12 cellular contexts compared by ENCODE assay signal in genomic region chr22:46046299-46046685, GRCh38.
DNase-seq lines count a peak whose midpoint lies in the region; ATAC-seq, FAIRE-seq and TF ChIP-seq lines count a peak whose summit lies in the region.
"Had no signal": no experiment of that assay in that cellular context is flagged by ENCODE, and none has a peak within 500 bp of the region (broad histone marks: within the 10 kb centered on the region; RNA-seq: fewer than 3 reads in every experiment).

No MANE protein-coding gene starts in this region.

- H3K27me3 Mint-ChIP-seq in CD4-positive, alpha-beta memory T cell = no peaks in the 10 kb centered on the region

- H3K4me1 Mint-ChIP-seq in CD4-positive, alpha-beta memory T cell = peaks cover 1 to 44% (median 26%) of the 10 kb centered on the region in 4 donors

- TF ChIP-seq EP300 in sigmoid colon (IDR thresholded peaks at IDR 0.05) = no peak

- no peak for TF ChIP-seq POLR2A in sigmoid colon (IDR thresholded peaks at IDR 0.05)

- intact Hi-C loops in CD4-positive, alpha-beta memory T cell (cut with micrococcal nuclease) = no loop called here
- intact Hi-C loops in sigmoid colon (cut with DNase I) = no loop called here

- DNase-seq in CD4-positive, alpha-beta memory T cell = no peak
- DNase-seq in keratinocyte (ENCODE audit: low read depth, low spot score) (no peak), sigmoid colon (peak; percentile 66), NCI-H345 (lab: John Stamatoyannopoulos, UW) (no peak)
- DNase-seq: activated CD8-positive, alpha-beta memory T cell treated with anti-CD3 and anti-CD28 coated beads, Interleukin-2, amount 50 U/mL, for 4 hours; NCI-H524 treated with DMSO at 0.1 percent for 48 hours had no signal

- 48 to 66% (median 60%) methylated on average over 5 of the region's 5 CpGs for WGBS in adipose tissue, 3 donors
- WGBS in sigmoid colon, 2 donors = 77 to 84% methylated on average over 5 of the region's 5 CpGs

- no peak overlapping the region for H3K9ac ChIP-seq in keratinocyte (ENCODE audit: control insufficient read depth, extremely low read depth, insufficient read depth, low read length)
- H3K9ac ChIP-seq: KMS-11 had no signal

- H3K27ac ChIP-seq in CD4-positive, alpha-beta memory T cell (ENCODE audit: low read depth, low read length) = no peak overlapping the region
- H3K27ac ChIP-seq in adipose tissue (ENCODE audit: low read depth, low read length) = peak overlapping the region; percentile 1
- no peak overlapping the region for H3K27ac ChIP-seq in keratinocyte (ENCODE audit: control insufficient read depth, insufficient read depth, low read length)
- peak overlapping the region; percentile 94 to 100 (median 97) for H3K27ac ChIP-seq in sigmoid colon
- H3K27ac ChIP-seq: KMS-11 had no signal

- CTCF ChIA-PET in CD4-positive, alpha-beta memory T cell (lab: Charles Lee; ENCODE audit: partially characterized antibody) = no interaction called here

- H3K36me3 ChIP-seq in CD4-positive, alpha-beta memory T cell (ENCODE audit: insufficient read depth, low read length) = no peaks in the 10 kb centered on the region
- H3K36me3 ChIP-seq in keratinocyte (ENCODE audit: control insufficient read depth in 2 of 2, extremely low read depth in 1 of 2, insufficient read depth in 2 of 2, low read length in 2 of 2) (no peaks in the 10 kb centered on the region), sigmoid colon (no peaks in the 10 kb centered on the region)

- H3K4me1 ChIP-seq in CD4-positive, alpha-beta memory T cell (ENCODE audit: insufficient read depth, low read length) = peaks cover 55% of the 10 kb centered on the region
- H3K4me1 ChIP-seq in keratinocyte (ENCODE audit: control insufficient read depth, extremely low read depth, insufficient read depth, low read length) = peaks cover 80% of the 10 kb centered on the region
- H3K4me1 ChIP-seq in sigmoid colon = peaks cover 0 to 81% (median 76%) of the 10 kb centered on the region in 4 donors

- peak overlapping the region; percentile 99 for H3K4me2 ChIP-seq in keratinocyte (ENCODE audit: control insufficient read depth, extremely low read depth, insufficient read depth, low read depth, low read length)
- H3K4me2 ChIP-seq: KMS-11 had no signal

- no peaks in the 10 kb centered on the region for H3K9me1 ChIP-seq in keratinocyte (ENCODE audit: control insufficient read depth, extremely low read depth, insufficient read depth, low read length)

- FAIRE-seq in keratinocyte (lab: Jason Lieb, UNC) = no peak

- no peaks in the 10 kb centered on the region for H4K20me1 ChIP-seq in keratinocyte (ENCODE audit: control insufficient read depth, extremely low read depth, insufficient read depth, low read length)

- peaks cover 43% of the 10 kb centered on the region for H3K79me2 ChIP-seq in keratinocyte (ENCODE audit: control insufficient read depth, insufficient read depth, low read length)

- no peaks in the 10 kb centered on the region for H3K36me3 Mint-ChIP-seq in CD4-positive, alpha-beta memory T cell

- H3K27me3 ChIP-seq in CD4-positive, alpha-beta memory T cell (ENCODE audit: insufficient read depth, low read length) = no peaks in the 10 kb centered on the region
- H3K27me3 ChIP-seq in keratinocyte (ENCODE audit: control insufficient read depth, extremely low read depth, insufficient read depth, low read length) (no peaks in the 10 kb centered on the region), sigmoid colon (no peaks in the 10 kb centered on the region)

- H3K9me3 ChIP-seq in CD4-positive, alpha-beta memory T cell (ENCODE audit: control insufficient read depth in 1 of 2, low read length in 2 of 2) = no peaks in the 10 kb centered on the region
- H3K9me3 ChIP-seq in keratinocyte (ENCODE audit: control insufficient read depth, low read depth, low read length) (no peaks in the 10 kb centered on the region), sigmoid colon (no peaks in the 10 kb centered on the region)

- peak overlapping the region; percentile 47 to 85 (median 75) for H3K27ac Mint-ChIP-seq in CD4-positive, alpha-beta memory T cell
- H3K27ac Mint-ChIP-seq: progenitor cell of endocrine pancreas had no signal

- H3K4me3 ChIP-seq in CD4-positive, alpha-beta memory T cell (ENCODE audit: low read length in 2 of 2) = no peak overlapping the region
- H3K4me3 ChIP-seq in keratinocyte (ENCODE audit: control insufficient read depth in 2 of 3, extremely low read depth in 1 of 3, insufficient read depth in 2 of 3, low read depth in 1 of 3, low read length in 3 of 3) (peak overlapping the region in 1 of 3 experiments; percentile 27), sigmoid colon (peak overlapping the region; percentile 58 to 68 (median 60))

- POLR2A ChIA-PET in CD4-positive, alpha-beta memory T cell (lab: Charles Lee; ENCODE audit: partially characterized antibody) = interaction anchor here (2.4 kb wide), 1 partner anchor 10 kb away, joined by 35 read pairs; no protein-coding TSS in a partner anchor

- H3K9me3 Mint-ChIP-seq in CD4-positive, alpha-beta memory T cell = no peaks in the 10 kb centered on the region

- dilution Hi-C loops in keratinocyte (cut with MboI; ENCODE audit: extremely low pct_ligation_motif_present, low sequenced_read_pairs) = no loop called here

- ATAC-seq in GM19452 (IDR thresholded peaks at IDR 0.05; ENCODE audit: unreplicated experiment) (no peak), GM18907 (IDR thresholded peaks at IDR 0.05; ENCODE audit: unreplicated experiment) (no peak), GM21717 (IDR thresholded peaks at IDR 0.05; ENCODE audit: unreplicated experiment) (no peak)

- H2AFZ ChIP-seq in keratinocyte (ENCODE audit: control insufficient read depth, low read length) = no peak overlapping the region

- H3K4me3 Mint-ChIP-seq in CD4-positive, alpha-beta memory T cell = peak overlapping the region in 5 of 8 donors; percentile 6 to 73 (median 54)

- no peak for TF ChIP-seq CTCF in keratinocyte (optimal IDR thresholded peaks at IDR 0.05 in 1 of 3, IDR thresholded peaks at IDR 0.05 in 1 of 3, conservative IDR thresholded peaks at IDR 0.05 in 1 of 3; ENCODE audit: extremely low read depth in 1 of 3, insufficient read depth in 2 of 3, low read length in 3 of 3)
- TF ChIP-seq CTCF in sigmoid colon (IDR thresholded peaks at IDR 0.05) = no peak

Comparison
In these comparisons a context has a peak if more than half of its experiments do, and no peak if none do; other contexts are left out.
1. H3K27ac ChIP-seq: peak in adipose tissue (single experiment) and sigmoid colon (4 of 4); none in CD4-positive, alpha-beta memory T cell (single experiment) and keratinocyte (single experiment).
2. H3K4me3 ChIP-seq: peak in sigmoid colon (4 of 4); none in CD4-positive, alpha-beta memory T cell (0 of 2).